1 cellular context compared by ENCODE assay signal in the genomic region with DNA sequence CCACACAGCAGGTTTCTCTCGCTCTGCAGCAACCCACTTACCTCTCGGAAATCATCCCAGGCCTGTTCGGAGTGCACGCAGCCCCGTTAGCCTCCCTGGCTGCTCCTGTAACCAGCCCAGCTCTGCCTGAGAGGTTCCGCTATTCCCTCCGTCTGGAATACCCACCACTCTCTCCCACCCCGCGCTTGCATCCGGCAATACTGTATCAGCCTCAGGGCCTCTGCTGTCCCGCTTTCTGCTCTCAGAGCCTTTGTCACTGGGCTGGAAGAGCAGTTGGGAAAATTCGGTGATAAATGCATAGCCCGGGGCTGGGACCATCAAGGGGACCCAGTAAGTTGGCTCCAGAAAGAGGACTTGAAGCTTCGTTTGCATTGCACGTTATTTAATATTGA.
TF ChIP-seq lines count a peak whose summit lies in the region.

No MANE protein-coding gene starts in this region.

TF ChIP-seq in H1, 55 proteins besides CTCF, POLR2A, EP300 and RAD21:
- peak; percentile 27 for TF ChIP-seq KDM4A (IDR thresholded peaks at IDR 0.05; ENCODE audit: low read depth, low read length, severe bottlenecking)
- TF ChIP-seq NANOG (IDR thresholded peaks at IDR 0.05; ENCODE audit: insufficient read depth, low read depth, low read length, poor library complexity, severe bottlenecking) = no peak
